ENCODE assay signal across 8 cellular contexts in the genomic region with DNA sequence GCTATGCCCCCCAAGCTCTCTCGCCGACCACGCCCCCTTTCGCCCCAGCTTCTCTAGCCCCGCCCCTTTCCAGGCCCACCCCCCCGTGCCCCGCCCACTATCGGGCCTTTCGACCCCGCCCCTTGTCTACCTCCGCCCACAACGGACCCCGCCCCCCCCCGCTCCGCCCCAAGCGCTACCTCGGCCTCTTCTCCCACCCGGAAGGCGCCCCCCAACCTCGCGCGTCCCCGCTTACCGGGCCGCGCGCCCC. TPM values are rescaled to one million over a fixed set of nuclear protein-coding genes. Genes with fewer than 3 reads are reported as not detected.
DNase-seq lines count a peak whose midpoint lies in the region; ATAC-seq and TF ChIP-seq lines count a peak whose summit lies in the region.

No MANE protein-coding gene starts in this region.

- peaks cover 19% of the 10 kb centered on the region for H3K36me3 Mint-ChIP-seq in chondrocyte (ENCODE audit: low read depth)

- peak overlapping the region; percentile 59 for H3K27ac Mint-ChIP-seq in chondrocyte (ENCODE audit: unreplicated experiment)

- peaks cover 80% of the 10 kb centered on the region for H3K4me1 Mint-ChIP-seq in chondrocyte (ENCODE audit: low read depth)

- H3K9me3 Mint-ChIP-seq in chondrocyte (ENCODE audit: low read depth), result no peaks in the 10 kb centered on the region

- peaks cover 55 to 71% (median 65%) of the 10 kb centered on the region in 4 donors for H3K4me1 ChIP-seq in upper lobe of left lung

- no peak for TF ChIP-seq POLR2A in upper lobe of left lung (IDR thresholded peaks at IDR 0.05)

- H3K27me3 Mint-ChIP-seq in chondrocyte (ENCODE audit: low read depth), result no peaks in the 10 kb centered on the region

- peak overlapping the region; percentile 92 for H3K4me3 Mint-ChIP-seq in chondrocyte (ENCODE audit: unreplicated experiment)

- ATAC-seq in upper lobe of left lung (ENCODE audit: low FRiP score in 2 of 2) (peak in 1 of 2 donors; percentile 18), HG03565 (IDR thresholded peaks at IDR 0.05; ENCODE audit: unreplicated experiment) (no peak)

- WGBS in upper lobe of left lung, 2 donors, result 4% methylated on average over 5 to 11 of the region's 27 CpGs

- peak overlapping the region; percentile 26 to 64 (median 54) for H3K4me3 ChIP-seq in upper lobe of left lung

- DNase-seq in Ammon's horn (ENCODE audit: low spot score), result peak; percentile 41
- DNase-seq in KG1 (lab: John Stamatoyannopoulos, UW), result peak; percentile 50
- no peak for DNase-seq in chondrocyte (ENCODE audit: low spot score)
- DNase-seq in medulla oblongata (ENCODE audit: extremely low spot score), result peak; percentile 30
- no peak for DNase-seq in upper lobe of left lung
- DNase-seq in central memory CD4-positive, alpha-beta T cell, result no peak
- DNase-seq in activated gamma-delta T cell (lab: John Stamatoyannopoulos, UW), result no peak

- H3K36me3 ChIP-seq in upper lobe of left lung, result peaks cover 7 to 39% (median 33%) of the 10 kb centered on the region in 4 donors

- no peak for TF ChIP-seq EP300 in upper lobe of left lung (IDR thresholded peaks at IDR 0.05)

- H3K9me3 ChIP-seq in upper lobe of left lung, result no peaks in the 10 kb centered on the region

- no peak for TF ChIP-seq CTCF in chondrocyte (IDR thresholded peaks at IDR 0.05)
- TF ChIP-seq CTCF in upper lobe of left lung (IDR thresholded peaks at IDR 0.05), result no peak

- peak overlapping the region; percentile 80 to 98 (median 88) for H3K27ac ChIP-seq in upper lobe of left lung

- H3K27me3 ChIP-seq in upper lobe of left lung, result no peaks in the 10 kb centered on the region

RNA-seq across cellular contexts. Expression of a gene that starts 0.2 kb away (rescaled TPM):
- total RNA-seq in chondrocyte (21.4 to 22.2 TPM (median 22.1 TPM) in 3 replicates), upper lobe of left lung (10 to 100 TPM; 24.2 to 32.5 (median 28.2) TPM)

RNA-seq across cellular contexts. Expression of a gene that starts 3.5 kb away (rescaled TPM):
- 86.2 to 102 TPM (median 88.1 TPM) in 3 replicates for total RNA-seq in chondrocyte
- 100 to 1,000 TPM; 131 to 310 (median 221) TPM for total RNA-seq in upper lobe of left lung

RNA-seq across cellular contexts. Expression of a gene that starts 5.4 kb away (rescaled TPM):
- total RNA-seq in chondrocyte, result 26.3 to 27.1 TPM (median 26.4 TPM) in 3 replicates
- total RNA-seq in upper lobe of left lung, result 10 to 100 TPM; 29.3 to 57.6 (median 43.5) TPM

RNA-seq across cellular contexts. Expression of a gene that starts 18.6 kb away (rescaled TPM):
- 39.2 to 54.5 TPM (median 50.5 TPM) in 3 replicates for total RNA-seq in chondrocyte
- total RNA-seq in upper lobe of left lung, result 100 to 1,000 TPM in 2 of 6 donors, 10 to 100 TPM in 4; 56.5 to 149 (median 77.9) TPM

RNA-seq across cellular contexts. Expression of a gene that starts 27.9 kb away (rescaled TPM):
- 25.3 to 35.5 TPM (median 27.8 TPM) in 3 replicates for total RNA-seq in chondrocyte
- 10 to 100 TPM; 13.8 to 42.9 (median 30.7) TPM for total RNA-seq in upper lobe of left lung

Comparison
In these comparisons a context has a peak if more than half of its experiments do, and no peak if none do; other contexts are left out.
1. DNase-seq: peak in Ammon's horn (single experiment), KG1 (single experiment) and medulla oblongata (single experiment); none in chondrocyte (single experiment), upper lobe of left lung (0 of 2), central memory CD4-positive, alpha-beta T cell (single experiment) and activated gamma-delta T cell (single experiment).